ENCODE assay signal across 1 cellular context in the genomic region with DNA sequence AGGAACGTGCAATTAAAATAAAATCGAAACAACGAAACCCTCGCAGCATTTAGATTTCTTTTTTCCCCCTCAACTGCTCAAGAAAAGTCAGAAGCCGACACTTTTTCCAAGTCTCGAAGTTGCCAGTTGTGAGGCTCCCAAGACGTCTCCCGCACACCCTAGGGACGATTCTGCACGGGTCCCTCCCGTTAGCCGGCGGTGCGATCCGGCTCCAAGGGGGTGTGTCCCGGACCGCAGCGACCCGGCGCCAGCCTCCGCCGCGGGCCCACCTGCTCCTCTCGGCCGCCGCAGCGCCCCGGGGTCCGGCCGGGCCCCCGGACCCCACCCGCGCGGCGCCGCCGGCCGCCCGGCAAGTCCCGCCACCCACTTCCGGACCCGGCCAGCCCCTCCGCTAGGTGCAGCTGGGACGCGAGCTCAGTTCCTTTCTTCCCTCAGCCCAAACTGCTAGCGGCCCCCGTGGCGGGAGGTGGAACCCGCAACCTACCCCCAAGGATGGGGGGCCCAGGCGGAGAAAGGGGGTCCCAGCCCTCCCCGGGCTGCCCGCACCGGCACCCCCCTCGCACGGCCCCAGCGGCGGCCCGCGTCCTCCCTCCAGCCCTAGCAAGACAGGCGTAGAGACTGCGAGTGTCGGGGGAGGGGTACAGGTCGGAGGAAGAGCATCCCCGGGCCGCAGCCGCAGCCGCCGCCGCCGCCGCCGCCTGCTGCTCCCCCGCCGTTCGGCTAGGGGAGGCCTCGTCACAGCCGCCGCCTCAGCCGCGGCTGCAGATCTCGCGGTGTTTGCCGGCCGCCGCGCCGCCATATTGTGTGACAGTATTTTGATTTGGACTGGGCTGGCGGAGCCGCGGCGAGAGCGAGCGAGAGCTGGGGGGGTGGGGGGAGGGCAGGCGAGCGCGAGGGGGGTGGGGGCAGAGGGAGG.
TF ChIP-seq lines count a peak whose summit lies in the region.

No MANE protein-coding gene starts in this region.

TF ChIP-seq in HCT116, 20 proteins besides CTCF, POLR2A, EP300 and RAD21 (continued from another document):
- peak; percentile 56; the same call in 1 of the 2 replicates for TF ChIP-seq SIN3A (IDR thresholded peaks at IDR 0.05; ENCODE audit: low read depth)
